In genomic region chr3:136195258-136196063, GRCh38 we compare ENCODE assay signal across 1 cellular context.
TF ChIP-seq lines count a peak whose summit lies in the region.

No MANE protein-coding gene starts in this region.

TF ChIP-seq in HepG2, 621 proteins besides CTCF, POLR2A, EP300 and RAD21 (continued from another document and continues in another):
- TF ChIP-seq CBX2 (IDR thresholded peaks at IDR 0.05; ENCODE audit: low read depth, low read length) (no peak), CBX2 (CRISPR knock-in tag; IDR thresholded peaks at IDR 0.05; ENCODE audit: low read depth) (no peak), ZNF143 (CRISPR knock-in tag; IDR thresholded peaks at IDR 0.05) (no peak), ZUFSP (CRISPR knock-in tag; IDR thresholded peaks at IDR 0.05; ENCODE audit: borderline replicate concordance) (no peak), ZNF512 (CRISPR knock-in tag; IDR thresholded peaks at IDR 0.05) (no peak), ZNF784 (CRISPR knock-in tag; IDR thresholded peaks at IDR 0.05; ENCODE audit: borderline replicate concordance) (no peak), ZMYM3 (CRISPR knock-in tag; IDR thresholded peaks at IDR 0.05) (no peak), CBX5 (CRISPR knock-in tag; IDR thresholded peaks at IDR 0.05; ENCODE audit: borderline replicate concordance) (no peak), DR1 (CRISPR knock-in tag; IDR thresholded peaks at IDR 0.05) (no peak), ERF (CRISPR knock-in tag; IDR thresholded peaks at IDR 0.05) (no peak), ATM (IDR thresholded peaks at IDR 0.05; ENCODE audit: borderline replicate concordance) (no peak), DNMT1 (CRISPR knock-in tag; IDR thresholded peaks at IDR 0.05) (no peak), MBD4 (IDR thresholded peaks at IDR 0.05; ENCODE audit: borderline replicate concordance, low read length) (no peak), MEIS2 (CRISPR knock-in tag; IDR thresholded peaks at IDR 0.05) (no peak), BRD4 (CRISPR knock-in tag; IDR thresholded peaks at IDR 0.05) (no peak), ETV6 (CRISPR knock-in tag; conservative IDR thresholded peaks at IDR 0.05) (0 out of 2 replicates have a peak, but pooled peaks have one; percentile 41), ZNF503 (CRISPR knock-in tag; IDR thresholded peaks at IDR 0.05) (no peak; the same call in 1 of the 2 replicates), LRRFIP1 (CRISPR knock-in tag; conservative IDR thresholded peaks at IDR 0.05) (no peak), MTA3 (CRISPR knock-in tag; IDR thresholded peaks at IDR 0.05) (no peak), CREB3 (CRISPR knock-in tag; IDR thresholded peaks at IDR 0.05) (no peak), ZNF17 (CRISPR knock-in tag; IDR thresholded peaks at IDR 0.05) (no peak), ZNF24 (IDR thresholded peaks at IDR 0.05) (no peak), ZNF580 (CRISPR knock-in tag; IDR thresholded peaks at IDR 0.05; ENCODE audit: borderline replicate concordance, low read depth) (no peak), FIP1L1 (IDR thresholded peaks at IDR 0.05; ENCODE audit: borderline replicate concordance, insufficient read depth, low read depth, low read length) (no peak), ZNF251 (CRISPR knock-in tag; IDR thresholded peaks at IDR 0.05) (no peak), ZBTB4 (CRISPR knock-in tag; IDR thresholded peaks at IDR 0.05; ENCODE audit: borderline replicate concordance) (no peak), ZSCAN30 (CRISPR knock-in tag; IDR thresholded peaks at IDR 0.05) (no peak), PPARG (CRISPR knock-in tag; conservative IDR thresholded peaks at IDR 0.05) (no peak), CENPBD1 (CRISPR knock-in tag; IDR thresholded peaks at IDR 0.05; ENCODE audit: borderline replicate concordance, low read depth) (no peak), SKIL (CRISPR knock-in tag; IDR thresholded peaks at IDR 0.05; ENCODE audit: borderline replicate concordance) (no peak), ZNF550 (CRISPR knock-in tag; IDR thresholded peaks at IDR 0.05; ENCODE audit: borderline replicate concordance) (no peak), ZNF318 (CRISPR knock-in tag; IDR thresholded peaks at IDR 0.05) (no peak)
